1 cellular context compared by ENCODE assay signal in genomic region chr7:135934651-135935050, GRCh38.
TF ChIP-seq lines count a peak whose summit lies in the region.

No MANE protein-coding gene starts in this region.

TF ChIP-seq in GM12878, 131 proteins besides CTCF, POLR2A, EP300 and RAD21:
- TF ChIP-seq E4F1 (IDR thresholded peaks at IDR 0.05; ENCODE audit: borderline replicate concordance, partially characterized antibody): no peak
- TF ChIP-seq SREBF2 (IDR thresholded peaks at IDR 0.05; ENCODE audit: low read length): no peak
- TF ChIP-seq POLR2AphosphoS5 (IDR thresholded peaks at IDR 0.05; ENCODE audit: low read length): no peak
- no peak for TF ChIP-seq EZH2 (IDR thresholded peaks at IDR 0.05; ENCODE audit: borderline replicate concordance, control insufficient read depth, low read depth, low read length)
- TF ChIP-seq E2F4 (IDR thresholded peaks at IDR 0.05; ENCODE audit: low read depth, low read length): no peak
- TF ChIP-seq NRF1 (conservative IDR thresholded peaks at IDR 0.05; ENCODE audit: low read depth, low read length): no peak
- TF ChIP-seq ZBTB33 (IDR thresholded peaks at IDR 0.05): no peak
- no peak for TF ChIP-seq SRF (IDR thresholded peaks at IDR 0.05; ENCODE audit: low read depth in 2 of 2, low read length in 2 of 2)
- no peak for TF ChIP-seq ZBED1 (IDR thresholded peaks at IDR 0.05; ENCODE audit: borderline replicate concordance)
- no peak for TF ChIP-seq BCL11A (IDR thresholded peaks at IDR 0.05; ENCODE audit: low read depth, low read length)
- no peak for TF ChIP-seq SIN3A (IDR thresholded peaks at IDR 0.05; ENCODE audit: low read depth, low read length)
- no peak for TF ChIP-seq SKIL (IDR thresholded peaks at IDR 0.05; ENCODE audit: low read depth, poor library complexity, severe bottlenecking)
